Comparison of ENCODE assay signal across 17 cellular contexts in the genomic region with DNA sequence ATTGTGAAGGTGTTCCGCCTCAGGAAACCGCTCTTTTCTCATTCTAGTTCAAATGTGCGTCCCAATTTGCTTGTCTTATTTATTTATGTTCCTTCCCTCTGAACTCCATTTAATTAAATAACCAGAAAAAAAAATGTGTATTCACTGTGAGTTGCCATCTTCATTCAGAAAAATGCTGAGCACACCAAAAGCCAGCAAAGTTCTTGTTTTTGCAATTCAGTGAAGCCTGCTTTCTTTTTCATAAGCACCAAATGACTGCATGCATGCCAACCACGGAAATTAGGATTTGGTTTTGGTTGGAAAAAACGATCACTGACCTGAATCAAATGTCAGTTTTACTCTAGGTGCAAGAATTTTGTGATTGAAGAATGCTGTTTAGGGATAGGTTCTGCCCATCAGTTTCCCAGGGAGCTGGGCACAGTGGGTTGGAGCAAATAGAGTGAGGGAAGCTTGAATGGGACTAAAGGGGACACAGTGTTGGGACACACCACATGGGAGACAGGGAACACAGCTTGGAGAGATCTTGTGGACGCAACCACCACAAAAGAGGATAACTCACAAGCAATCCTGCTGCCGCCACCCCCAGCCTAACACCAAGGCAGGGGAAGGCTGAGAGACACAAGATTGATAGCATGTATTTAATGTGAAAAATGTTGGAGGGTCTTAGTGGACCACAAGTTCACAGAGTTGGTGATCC.
"Had no signal": no experiment of that assay in that cellular context is flagged by ENCODE, and none has a peak within 500 bp of the region (broad histone marks: within the 10 kb centered on the region; RNA-seq: fewer than 3 reads in every experiment).

No MANE protein-coding gene starts in this region.

- H3K4me1 ChIP-seq: lower lobe of right lung, upper lobe of left lung had no signal

- H3K9me3 ChIP-seq: lower lobe of right lung, psoas muscle, sigmoid colon, suprapubic skin, upper lobe of left lung had no signal

- DNase-seq: activated naive CD4-positive, alpha-beta T cell treated with anti-CD3 and anti-CD28 coated beads, Interleukin-2, amount 50 U/mL, for 16 hours; erythroblast; lower lobe of right lung; naive thymus-derived CD4-positive, alpha-beta T cell; occipital lobe; psoas muscle; sigmoid colon; stimulated activated CD4-positive, alpha-beta T cell treated with anti-CD3 and anti-CD28 coated beads, Interleukin-2, amount 100 ng/mL, for 24 hours; stimulated activated naive CD4-positive, alpha-beta T cell; SW 1271; upper lobe of left lung had no signal

- H3K4me3 ChIP-seq: lower lobe of right lung, psoas muscle, sigmoid colon, suprapubic skin, upper lobe of left lung had no signal

- H3K27ac Mint-ChIP-seq: dendritic cell treated with granulocyte-macrophage colony-stimulating factor and Interleukin-4, amounts not matched to agents 40 ng/mL and 50 ng/mL, for 4 days; T-helper 2 cell treated with Interferon-gamma antibody and Interleukin-4, amounts not matched to agents 5 μg/mL and 100 μg/mL, for 36 hours had no signal

- H3K4me1 Mint-ChIP-seq: central memory CD8-positive, alpha-beta T cell; naive thymus-derived CD4-positive, alpha-beta T cell had no signal

- H3K36me3 Mint-ChIP-seq: brain; naive thymus-derived CD4-positive, alpha-beta T cell had no signal

- H3K27me3 ChIP-seq: sigmoid colon, upper lobe of left lung had no signal

- ATAC-seq: activated CD4-positive, CD25-positive, alpha-beta regulatory T cell treated with anti-CD3 and anti-CD28 coated beads, Interleukin-2, amount 50 U/mL, for 24 hours; lower lobe of right lung; naive thymus-derived CD4-positive, alpha-beta T cell; psoas muscle had no signal

- H3K9me3 Mint-ChIP-seq: central memory CD8-positive, alpha-beta T cell; dendritic cell treated with granulocyte-macrophage colony-stimulating factor and Interleukin-4, amounts not matched to agents 40 ng/mL and 50 ng/mL, for 4 days; naive thymus-derived CD4-positive, alpha-beta T cell; T-helper 2 cell treated with Interferon-gamma antibody and Interleukin-4, amounts not matched to agents 5 μg/mL and 100 μg/mL, for 36 hours had no signal

- H3K27ac ChIP-seq: lower lobe of right lung, psoas muscle, sigmoid colon, suprapubic skin, upper lobe of left lung had no signal

- H3K4me3 Mint-ChIP-seq: brain; central memory CD8-positive, alpha-beta T cell; dendritic cell treated with granulocyte-macrophage colony-stimulating factor and Interleukin-4, amounts not matched to agents 40 ng/mL and 50 ng/mL, for 4 days; naive thymus-derived CD4-positive, alpha-beta T cell; T-helper 2 cell treated with Interferon-gamma antibody and Interleukin-4, amounts not matched to agents 5 μg/mL and 100 μg/mL, for 36 hours had no signal

- H3K36me3 ChIP-seq: lower lobe of right lung, sigmoid colon, suprapubic skin, upper lobe of left lung had no signal
